21 cellular contexts compared by ENCODE assay signal in the genomic region with DNA sequence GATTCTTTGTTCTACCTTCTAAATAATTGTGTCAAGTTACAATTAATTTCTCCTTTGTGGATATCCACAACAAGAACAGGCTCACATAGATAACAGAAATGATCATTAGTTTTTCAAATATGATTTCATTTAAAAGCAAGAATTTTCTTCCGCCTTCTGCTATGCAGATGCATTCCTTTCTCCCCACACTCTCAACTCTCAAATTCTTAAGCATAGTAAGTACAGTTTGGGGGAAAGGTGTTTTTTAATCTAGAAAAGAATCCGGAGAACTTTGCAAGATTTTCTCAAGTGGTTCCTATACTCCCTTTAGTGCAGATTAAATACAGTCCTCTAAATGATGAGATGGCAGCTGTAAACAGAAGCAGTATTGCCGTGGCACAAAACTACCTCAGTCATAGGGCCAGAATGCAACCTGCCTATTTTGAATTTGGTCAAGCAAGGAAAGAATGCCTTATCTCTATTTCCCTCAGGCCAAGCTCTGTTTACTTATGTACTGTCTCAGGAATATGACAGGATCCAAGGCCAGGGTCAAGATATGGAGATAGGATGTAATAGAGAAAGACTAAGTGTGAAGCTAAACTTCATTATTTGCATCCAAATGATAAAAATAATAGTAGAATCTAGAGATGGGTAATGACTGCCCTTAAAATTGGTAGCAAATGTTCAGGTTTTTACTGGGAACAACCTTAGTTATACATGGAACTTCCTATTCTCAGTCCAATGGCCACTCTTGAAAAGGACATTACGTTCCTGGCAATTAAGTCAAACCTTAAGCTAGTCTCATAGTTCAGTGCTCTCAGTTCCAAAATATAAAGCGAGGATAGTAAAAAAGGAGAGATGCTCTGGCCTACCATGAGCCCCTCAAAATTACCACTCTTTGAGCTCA.
A peak's percentile ranks its signal among the peaks of the same experiment; 100 is the strongest.
DNase-seq lines count a peak whose midpoint lies in the region; ATAC-seq, FAIRE-seq and TF ChIP-seq lines count a peak whose summit lies in the region.
"Had no signal": no experiment of that assay in that cellular context is flagged by ENCODE, and none has a peak within 500 bp of the region (broad histone marks: within the 10 kb centered on the region; RNA-seq: fewer than 3 reads in every experiment).

No MANE protein-coding gene starts in this region.

- H3K27ac ChIP-seq in breast epithelium (peak overlapping the region; percentile 2 to 34), mammary epithelial cell (ENCODE audit: insufficient read depth, low read depth, low read length) (no peak overlapping the region), esophagus squamous epithelium (peak overlapping the region in 3 of 4 donors; percentile 48 to 52 (median 51)), pancreas (peak overlapping the region in 2 of 4 donors; percentile 20 to 24), upper lobe of right lung (peak overlapping the region; percentile 40)
- H3K27ac ChIP-seq: HL-60 had no signal

- H3K4me2 ChIP-seq in mammary epithelial cell (ENCODE audit: insufficient read depth, low read depth, low read length), result no peak overlapping the region

- CTCF ChIA-PET in mammary epithelial cell (lab: Charles Lee; ENCODE audit: low non-redundant PET), result no interaction called here

- dilution Hi-C loops in mammary epithelial cell (cut with HindIII; ENCODE audit: low sequenced_read_pairs), result no loop called here

- WGBS in mammary epithelial cell (ENCODE audit: low coverage, missing lambda C conversion rate), result 63% methylated on average over 5 of the region's 5 CpGs
- WGBS in esophagus squamous epithelium, 2 donors, result 81% methylated on average over 5 of the region's 5 CpGs
- 71 to 81% methylated on average over 5 of the region's 5 CpGs for WGBS in pancreas, 2 donors

- H2AFZ ChIP-seq in mammary epithelial cell (ENCODE audit: low read depth, low read length), result no peak overlapping the region

- H3K79me2 ChIP-seq in mammary epithelial cell (ENCODE audit: insufficient read depth, low read length), result no peaks in the 10 kb centered on the region

- no peaks in the 10 kb centered on the region for H4K20me1 ChIP-seq in mammary epithelial cell (ENCODE audit: insufficient read depth, low read length)

- no peaks in the 10 kb centered on the region for H3K27me3 ChIP-seq in breast epithelium
- H3K27me3 ChIP-seq in mammary epithelial cell (ENCODE audit: insufficient read depth, low read length), result no peaks in the 10 kb centered on the region
- no peaks in the 10 kb centered on the region for H3K27me3 ChIP-seq in esophagus squamous epithelium
- no peaks in the 10 kb centered on the region for H3K27me3 ChIP-seq in pancreas
- H3K27me3 ChIP-seq in upper lobe of right lung, result no peaks in the 10 kb centered on the region

- H3K36me3 ChIP-seq in breast epithelium (no peaks in the 10 kb centered on the region), mammary epithelial cell (ENCODE audit: insufficient read depth, low read length) (no peaks in the 10 kb centered on the region), esophagus squamous epithelium (no peaks in the 10 kb centered on the region), pancreas (no peaks in the 10 kb centered on the region), upper lobe of right lung (no peaks in the 10 kb centered on the region)

- no peak overlapping the region for H3K9ac ChIP-seq in mammary epithelial cell (ENCODE audit: insufficient read depth, low read length)

- no peak for FAIRE-seq in pancreas (lab: Jason Lieb, UNC)
- FAIRE-seq: K562 had no signal

- H3K9me3 ChIP-seq in breast epithelium (no peaks in the 10 kb centered on the region), mammary epithelial cell (replicated peaks; ENCODE audit: insufficient read depth, low read length) (no peaks in the 10 kb centered on the region), esophagus squamous epithelium (no peaks in the 10 kb centered on the region), pancreas (no peaks in the 10 kb centered on the region), upper lobe of right lung (no peaks in the 10 kb centered on the region)

- BruUV-seq in mammary epithelial cell (replicated peaks; lab: Mats Ljungman, UMichigan), result no TSS peak

- TF ChIP-seq CTCF in breast epithelium (IDR thresholded peaks at IDR 0.05) (no peak), mammary epithelial cell (conservative IDR thresholded peaks at IDR 0.05 in 1 of 2, IDR thresholded peaks at IDR 0.05 in 1 of 2; ENCODE audit: extremely low read depth in 1 of 2, insufficient read depth in 1 of 2, low read depth in 1 of 2, low read length in 2 of 2) (no peak), esophagus squamous epithelium (IDR thresholded peaks at IDR 0.05) (no peak), pancreas (IDR thresholded peaks at IDR 0.05) (no peak), upper lobe of right lung (IDR thresholded peaks at IDR 0.05) (no peak)

- ATAC-seq in pancreas, result peak in 3 of 4 donors; percentile 27 to 58 (median 36)
- ATAC-seq in upper lobe of right lung, result no peak
- ATAC-seq: K562, PC-3 had no signal

- intact Hi-C loops in breast epithelium (cut with DNase I; ENCODE audit: low total_unique reads), result no loop called here
- intact Hi-C loops in mammary epithelial cell (cut with micrococcal nuclease), result no loop called here
- intact Hi-C loops in esophagus squamous epithelium (cut with DNase I), result no loop called here
- intact Hi-C loops in pancreas (cut with DNase I), result no loop called here
- intact Hi-C loops in upper lobe of right lung (cut with DNase I), result no loop called here

- DNase-seq in breast epithelium (ENCODE audit: low spot score in 2 of 2) (no peak), mammary epithelial cell (no peak), esophagus squamous epithelium (lab: John Stamatoyannopoulos, UW) (no peak), pancreas (no peak), upper lobe of right lung (no peak), dermis blood vessel endothelial cell (no peak), NCI-H774 (lab: John Stamatoyannopoulos, UW) (no peak), HT-29 (ENCODE audit: low spot score) (no peak)
- DNase-seq: activated CD4-positive, alpha-beta T cell treated with anti-CD3 and anti-CD28 coated beads for 4 hours; activated CD8-positive, alpha-beta memory T cell treated with anti-CD3 and anti-CD28 coated beads, Interleukin-2, amount 50 U/mL, for 4 hours; activated gamma-delta T cell; anterior cingulate cortex; cortex of kidney; DMS153; NCI-H1048; NCI-H2081 treated with DMSO at 0.1 percent for 48 hours; PC-3; stimulated activated CD4-positive, alpha-beta T cell treated with anti-CD3 and anti-CD28 coated beads, Interleukin-2, amount 100 ng/mL, for 48 hours; T1000 had no signal

- no peak overlapping the region for H3K4me3 ChIP-seq in breast epithelium
- no peak overlapping the region for H3K4me3 ChIP-seq in mammary epithelial cell (replicated peaks in 1 of 3; ENCODE audit: insufficient read depth in 1 of 3, low read depth in 2 of 3, low read length in 3 of 3)
- no peak overlapping the region for H3K4me3 ChIP-seq in esophagus squamous epithelium
- no peak overlapping the region for H3K4me3 ChIP-seq in pancreas
- H3K4me3 ChIP-seq in upper lobe of right lung, result no peak overlapping the region
- H3K4me3 ChIP-seq: K562 had no signal

- H3K4me1 ChIP-seq in breast epithelium (no peaks in the 10 kb centered on the region), mammary epithelial cell (ENCODE audit: insufficient read depth, low read length) (no peaks in the 10 kb centered on the region), esophagus squamous epithelium (peaks cover 0 to 32% (median 0%) of the 10 kb centered on the region in 3 donors), pancreas (peaks cover 11 to 19% (median 16%) of the 10 kb centered on the region in 3 donors), upper lobe of right lung (peaks cover 17% of the 10 kb centered on the region)

- in situ Hi-C loops in mammary epithelial cell (cut with MboI; ENCODE audit: low sequenced_read_pairs in 2 of 2), result no loop called here

- no peak for TF ChIP-seq POLR2A in breast epithelium (IDR thresholded peaks at IDR 0.05)
- no peak for TF ChIP-seq POLR2A in esophagus squamous epithelium (IDR thresholded peaks at IDR 0.05)
